ENCODE assay signal across 2 cellular contexts in the genomic region with DNA sequence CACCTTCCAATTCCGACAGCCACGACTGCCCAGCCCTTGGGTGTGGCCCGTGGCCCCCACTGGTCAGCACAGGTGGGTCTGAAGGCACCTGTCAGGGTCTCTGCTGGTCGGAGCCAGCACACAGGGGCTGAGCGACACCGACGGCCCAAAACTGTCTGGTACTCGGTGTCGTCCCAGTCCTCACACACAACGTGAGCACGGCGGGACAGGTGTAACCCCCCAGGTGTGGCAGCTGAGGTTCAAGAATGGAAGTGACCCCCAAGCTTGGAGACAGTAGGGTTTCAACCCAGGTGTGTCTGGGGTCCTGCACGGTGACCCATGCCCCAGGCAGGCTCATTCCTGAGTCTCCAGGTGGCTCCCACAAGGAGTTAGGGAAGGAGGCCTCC.
TF ChIP-seq lines count a peak whose summit lies in the region.

No MANE protein-coding gene starts in this region.

TF ChIP-seq in SK-N-SH, 30 proteins besides CTCF, POLR2A, EP300 and RAD21:
- TF ChIP-seq MEF2A (IDR thresholded peaks at IDR 0.05; ENCODE audit: borderline replicate concordance, low read depth): no peak
- TF ChIP-seq, protein P1, sequence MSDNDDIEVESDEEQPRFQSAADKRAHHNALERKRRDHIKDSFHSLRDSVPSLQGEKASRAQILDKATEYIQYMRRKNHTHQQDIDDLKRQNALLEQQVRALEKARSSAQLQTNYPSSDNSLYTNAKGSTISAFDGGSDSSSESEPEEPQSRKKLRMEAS (IDR thresholded peaks at IDR 0.05; ENCODE audit: low read depth): no peak
- no peak for TF ChIP-seq JUND (IDR thresholded peaks at IDR 0.05)
- no peak for TF ChIP-seq FOSL2 (IDR thresholded peaks at IDR 0.05; ENCODE audit: borderline replicate concordance, low read depth)
- TF ChIP-seq NRF1 (IDR thresholded peaks at IDR 0.05; ENCODE audit: low read depth, low read length): no peak
- TF ChIP-seq TEAD4 (IDR thresholded peaks at IDR 0.05; ENCODE audit: borderline replicate concordance, insufficient read depth): no peak
TF ChIP-seq in SK-N-SH: peak in this region for 0.

TF ChIP-seq in SK-N-SH treated with all-trans-retinoic acid at 6 μM for 48 hours, 23 proteins besides CTCF, POLR2A, EP300 and RAD21:
- TF ChIP-seq TOX (CRISPR knock-in tag; IDR thresholded peaks at IDR 0.05; ENCODE audit: borderline replicate concordance) (no peak), SNAI2 (CRISPR knock-in tag; IDR thresholded peaks at IDR 0.05) (no peak), GLIS3 (CRISPR knock-in tag; IDR thresholded peaks at IDR 0.05) (no peak), ZNF8 (CRISPR knock-in tag; IDR thresholded peaks at IDR 0.05) (no peak), ESRRG (CRISPR knock-in tag; IDR thresholded peaks at IDR 0.05) (no peak)
- TF ChIP-seq, protein P2, sequence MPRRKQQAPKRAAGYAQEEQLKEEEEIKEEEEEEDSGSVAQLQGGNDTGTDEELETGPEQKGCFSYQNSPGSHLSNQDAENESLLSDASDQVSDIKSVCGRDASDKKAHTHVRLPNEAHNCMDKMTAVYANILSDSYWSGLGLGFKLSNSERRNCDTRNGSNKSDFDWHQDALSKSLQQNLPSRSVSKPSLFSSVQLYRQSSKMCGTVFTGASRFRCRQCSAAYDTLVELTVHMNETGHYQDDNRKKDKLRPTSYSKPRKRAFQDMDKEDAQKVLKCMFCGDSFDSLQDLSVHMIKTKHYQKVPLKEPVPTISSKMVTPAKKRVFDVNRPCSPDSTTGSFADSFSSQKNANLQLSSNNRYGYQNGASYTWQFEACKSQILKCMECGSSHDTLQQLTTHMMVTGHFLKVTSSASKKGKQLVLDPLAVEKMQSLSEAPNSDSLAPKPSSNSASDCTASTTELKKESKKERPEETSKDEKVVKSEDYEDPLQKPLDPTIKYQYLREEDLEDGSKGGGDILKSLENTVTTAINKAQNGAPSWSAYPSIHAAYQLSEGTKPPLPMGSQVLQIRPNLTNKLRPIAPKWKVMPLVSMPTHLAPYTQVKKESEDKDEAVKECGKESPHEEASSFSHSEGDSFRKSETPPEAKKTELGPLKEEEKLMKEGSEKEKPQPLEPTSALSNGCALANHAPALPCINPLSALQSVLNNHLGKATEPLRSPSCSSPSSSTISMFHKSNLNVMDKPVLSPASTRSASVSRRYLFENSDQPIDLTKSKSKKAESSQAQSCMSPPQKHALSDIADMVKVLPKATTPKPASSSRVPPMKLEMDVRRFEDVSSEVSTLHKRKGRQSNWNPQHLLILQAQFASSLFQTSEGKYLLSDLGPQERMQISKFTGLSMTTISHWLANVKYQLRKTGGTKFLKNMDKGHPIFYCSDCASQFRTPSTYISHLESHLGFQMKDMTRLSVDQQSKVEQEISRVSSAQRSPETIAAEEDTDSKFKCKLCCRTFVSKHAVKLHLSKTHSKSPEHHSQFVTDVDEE (CRISPR knock-in tag; IDR thresholded peaks at IDR 0.05): no peak
